Comparison of ENCODE assay signal across 1 cellular context in genomic region chr2:39124000-39124769, GRCh38.
TF ChIP-seq lines count a peak whose summit lies in the region.

No MANE protein-coding gene starts in this region.

TF ChIP-seq in K562, 482 proteins besides CTCF, POLR2A, EP300 and RAD21 (continued from another document and continues in another):
- TF ChIP-seq CREBBP (IDR thresholded peaks at IDR 0.05; ENCODE audit: low read depth, low read length) = no peak
- 0 out of 2 replicates have a peak, but pooled peaks have one; percentile 30 for TF ChIP-seq ZBTB43 (CRISPR knock-in tag; IDR thresholded peaks at IDR 0.05)
- no peak for TF ChIP-seq HDAC6 (IDR thresholded peaks at IDR 0.05; ENCODE audit: low read depth, low read length)
- TF ChIP-seq EZH2 (IDR thresholded peaks at IDR 0.05; ENCODE audit: borderline replicate concordance, low read depth, low read length) = no peak
- TF ChIP-seq ZNF253 (CRISPR knock-in tag; conservative IDR thresholded peaks at IDR 0.05) = no peak
- no peak for TF ChIP-seq ZNF184 (CRISPR knock-in tag; IDR thresholded peaks at IDR 0.05)
- peak; percentile 86 for TF ChIP-seq ATF1 (CRISPR knock-in tag; IDR thresholded peaks at IDR 0.05)
- peak; percentile 94 for TF ChIP-seq ATF1 (tag; IDR thresholded peaks at IDR 0.05)
- no peak for TF ChIP-seq POLR3G (IDR thresholded peaks at IDR 0.05; ENCODE audit: extremely low read depth, insufficient read length, insufficient replicate concordance)
- peak; percentile 98 for TF ChIP-seq NRF1 (conservative IDR thresholded peaks at IDR 0.05 in 1 of 2, IDR thresholded peaks at IDR 0.05 in 1 of 2)
- no peak for TF ChIP-seq SMAD2 (IDR thresholded peaks at IDR 0.05; ENCODE audit: low read depth, low read length)
- TF ChIP-seq BRD9 (IDR thresholded peaks at IDR 0.05; ENCODE audit: low read depth, partially characterized antibody) = peak; percentile 23
- TF ChIP-seq MGA (IDR thresholded peaks at IDR 0.05) = peak; percentile 85
- TF ChIP-seq SIX5 (IDR thresholded peaks at IDR 0.05; ENCODE audit: borderline replicate concordance in 1 of 2, insufficient read depth in 1 of 2, low read depth in 1 of 2, low read length in 2 of 2) = peak in 1 of 2 experiments; percentile 12; a peak in 2 of 4 replicates
- TF ChIP-seq RBM15 (IDR thresholded peaks at IDR 0.05; ENCODE audit: insufficient read depth, low read length) = no peak
- no peak for TF ChIP-seq SRSF9 (IDR thresholded peaks at IDR 0.05; ENCODE audit: borderline replicate concordance, low read depth, low read length)
- TF ChIP-seq ILK (tag; IDR thresholded peaks at IDR 0.05; ENCODE audit: borderline replicate concordance, low read depth) = no peak
- no peak for TF ChIP-seq SIRT6 (IDR thresholded peaks at IDR 0.05; ENCODE audit: low read depth, low read length)
- no peak for TF ChIP-seq HNRNPK (IDR thresholded peaks at IDR 0.05; ENCODE audit: low read depth, low read length, poor library complexity, severe bottlenecking)
- no peak for TF ChIP-seq ZNF143 (CRISPR knock-in tag; IDR thresholded peaks at IDR 0.05)
- peak; percentile 95 for TF ChIP-seq GABPA (tag; conservative IDR thresholded peaks at IDR 0.05; ENCODE audit: low read depth)
- TF ChIP-seq TAL1 (IDR thresholded peaks at IDR 0.05) = no peak
- peak; percentile 9; the same call in 1 of the 2 replicates for TF ChIP-seq NCOA1 (IDR thresholded peaks at IDR 0.05; ENCODE audit: low read depth)
- peak; percentile 22 for TF ChIP-seq CBFA2T3 (IDR thresholded peaks at IDR 0.05)
- TF ChIP-seq FOSL1 (tag; conservative IDR thresholded peaks at IDR 0.05) = peak; percentile 57; the same call in 1 of the 2 replicates
- peak; percentile 92 for TF ChIP-seq XRCC5 (IDR thresholded peaks at IDR 0.05; ENCODE audit: low read depth, low read length)
- peak; percentile 20 for TF ChIP-seq CREB3L1 (IDR thresholded peaks at IDR 0.05; ENCODE audit: borderline replicate concordance, low read depth)
- no peak for TF ChIP-seq NELFE (IDR thresholded peaks at IDR 0.05; ENCODE audit: insufficient read depth, insufficient read length)
- TF ChIP-seq ZNF23 (CRISPR knock-in tag; IDR thresholded peaks at IDR 0.05) = no peak
- peak; percentile 95 for TF ChIP-seq VEZF1 (CRISPR knock-in tag; IDR thresholded peaks at IDR 0.05)
- peak; percentile 99 for TF ChIP-seq CTCFL (IDR thresholded peaks at IDR 0.05; ENCODE audit: borderline replicate concordance, insufficient read depth, low read depth, low read length, poor library complexity, severe bottlenecking)
- peak; percentile 93 for TF ChIP-seq MAX (CRISPR knock-in tag; IDR thresholded peaks at IDR 0.05)
- TF ChIP-seq RB1 (IDR thresholded peaks at IDR 0.05; ENCODE audit: low read depth) = peak; percentile 89
- peak; percentile 79 for TF ChIP-seq KDM5B (IDR thresholded peaks at IDR 0.05; ENCODE audit: insufficient replicate concordance, low read depth, low read length)
- TF ChIP-seq C11orf30 (IDR thresholded peaks at IDR 0.05; ENCODE audit: low read depth) = peak; percentile 88
- TF ChIP-seq ARID1B (IDR thresholded peaks at IDR 0.05) = peak; percentile 19; the same call in 1 of the 2 replicates
- TF ChIP-seq ZNF354B (CRISPR knock-in tag; IDR thresholded peaks at IDR 0.05) = no peak
- no peak for TF ChIP-seq KDM2B (CRISPR knock-in tag; IDR thresholded peaks at IDR 0.05)
- TF ChIP-seq NCOA2 (IDR thresholded peaks at IDR 0.05; ENCODE audit: partially characterized antibody in 2 of 2) = no peak
- TF ChIP-seq SMARCA4 (IDR thresholded peaks at IDR 0.05) = no peak
- no peak for TF ChIP-seq HNRNPLL (IDR thresholded peaks at IDR 0.05; ENCODE audit: low read depth, low read length, poor library complexity, severe bottlenecking)
- TF ChIP-seq BRF2 (IDR thresholded peaks at IDR 0.05; ENCODE audit: borderline replicate concordance, insufficient read depth, insufficient read length) = no peak
- peak; percentile 86 for TF ChIP-seq CCNT2 (IDR thresholded peaks at IDR 0.05; ENCODE audit: borderline replicate concordance, extremely low read depth, insufficient read length, low read depth, low read length)
- TF ChIP-seq NR3C1 (CRISPR knock-in tag; IDR thresholded peaks at IDR 0.05) = no peak
- TF ChIP-seq HDAC8 (tag; IDR thresholded peaks at IDR 0.05) = 0 out of 2 replicates have a peak, but pooled peaks have one; percentile 51
- TF ChIP-seq PHB2 (IDR thresholded peaks at IDR 0.05; ENCODE audit: low read depth) = no peak
